Comparison of ENCODE assay signal across 1 cellular context in the genomic region with DNA sequence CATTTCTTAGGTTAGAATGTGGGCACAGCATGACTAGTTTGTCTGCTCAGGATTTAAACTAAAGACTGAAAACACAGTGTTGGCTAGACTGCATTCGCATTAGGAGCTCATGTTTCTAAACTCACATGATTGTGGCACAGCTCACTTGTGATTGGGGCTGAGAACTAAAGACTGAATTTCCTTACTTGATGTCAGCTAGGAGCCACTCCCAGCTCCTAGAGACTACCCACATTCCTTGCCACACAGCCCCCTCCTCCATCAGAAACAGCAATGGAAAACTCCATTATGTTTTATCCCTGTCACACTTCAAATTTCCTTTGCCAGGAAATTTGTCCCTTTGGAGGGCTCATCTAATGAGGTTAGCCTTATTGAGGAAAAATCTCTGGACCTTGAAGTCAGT.
TF ChIP-seq lines count a peak whose summit lies in the region.

No MANE protein-coding gene starts in this region.

TF ChIP-seq in WTC11, 78 proteins besides CTCF, POLR2A, EP300 and RAD21 (continued from another document):
- no peak for TF ChIP-seq IRF2 (CRISPR knock-in tag; IDR thresholded peaks at IDR 0.05; ENCODE audit: borderline replicate concordance, low read depth)
- TF ChIP-seq CREM (CRISPR knock-in tag; IDR thresholded peaks at IDR 0.05): no peak
- TF ChIP-seq NFATC4 (CRISPR knock-in tag; IDR thresholded peaks at IDR 0.05): no peak
- no peak for TF ChIP-seq PREB (CRISPR knock-in tag; IDR thresholded peaks at IDR 0.05; ENCODE audit: borderline replicate concordance)
- no peak for TF ChIP-seq RORB (CRISPR knock-in tag; IDR thresholded peaks at IDR 0.05)
- no peak for TF ChIP-seq CREB1 (CRISPR knock-in tag; IDR thresholded peaks at IDR 0.05)
- TF ChIP-seq, protein P1, sequence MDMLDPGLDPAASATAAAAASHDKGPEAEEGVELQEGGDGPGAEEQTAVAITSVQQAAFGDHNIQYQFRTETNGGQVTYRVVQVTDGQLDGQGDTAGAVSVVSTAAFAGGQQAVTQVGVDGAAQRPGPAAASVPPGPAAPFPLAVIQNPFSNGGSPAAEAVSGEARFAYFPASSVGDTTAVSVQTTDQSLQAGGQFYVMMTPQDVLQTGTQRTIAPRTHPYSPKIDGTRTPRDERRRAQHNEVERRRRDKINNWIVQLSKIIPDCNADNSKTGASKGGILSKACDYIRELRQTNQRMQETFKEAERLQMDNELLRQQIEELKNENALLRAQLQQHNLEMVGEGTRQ (CRISPR knock-in tag; IDR thresholded peaks at IDR 0.05): no peak
- TF ChIP-seq NFE2L1 (CRISPR knock-in tag; IDR thresholded peaks at IDR 0.05): no peak
- TF ChIP-seq SMAD4 (CRISPR knock-in tag; IDR thresholded peaks at IDR 0.05): no peak
- TF ChIP-seq NR3C1 (CRISPR knock-in tag; conservative IDR thresholded peaks at IDR 0.05; ENCODE audit: low read depth): no peak
- TF ChIP-seq ZNF317 (CRISPR knock-in tag; IDR thresholded peaks at IDR 0.05; ENCODE audit: borderline replicate concordance, low read depth): no peak
- TF ChIP-seq, protein P2, sequence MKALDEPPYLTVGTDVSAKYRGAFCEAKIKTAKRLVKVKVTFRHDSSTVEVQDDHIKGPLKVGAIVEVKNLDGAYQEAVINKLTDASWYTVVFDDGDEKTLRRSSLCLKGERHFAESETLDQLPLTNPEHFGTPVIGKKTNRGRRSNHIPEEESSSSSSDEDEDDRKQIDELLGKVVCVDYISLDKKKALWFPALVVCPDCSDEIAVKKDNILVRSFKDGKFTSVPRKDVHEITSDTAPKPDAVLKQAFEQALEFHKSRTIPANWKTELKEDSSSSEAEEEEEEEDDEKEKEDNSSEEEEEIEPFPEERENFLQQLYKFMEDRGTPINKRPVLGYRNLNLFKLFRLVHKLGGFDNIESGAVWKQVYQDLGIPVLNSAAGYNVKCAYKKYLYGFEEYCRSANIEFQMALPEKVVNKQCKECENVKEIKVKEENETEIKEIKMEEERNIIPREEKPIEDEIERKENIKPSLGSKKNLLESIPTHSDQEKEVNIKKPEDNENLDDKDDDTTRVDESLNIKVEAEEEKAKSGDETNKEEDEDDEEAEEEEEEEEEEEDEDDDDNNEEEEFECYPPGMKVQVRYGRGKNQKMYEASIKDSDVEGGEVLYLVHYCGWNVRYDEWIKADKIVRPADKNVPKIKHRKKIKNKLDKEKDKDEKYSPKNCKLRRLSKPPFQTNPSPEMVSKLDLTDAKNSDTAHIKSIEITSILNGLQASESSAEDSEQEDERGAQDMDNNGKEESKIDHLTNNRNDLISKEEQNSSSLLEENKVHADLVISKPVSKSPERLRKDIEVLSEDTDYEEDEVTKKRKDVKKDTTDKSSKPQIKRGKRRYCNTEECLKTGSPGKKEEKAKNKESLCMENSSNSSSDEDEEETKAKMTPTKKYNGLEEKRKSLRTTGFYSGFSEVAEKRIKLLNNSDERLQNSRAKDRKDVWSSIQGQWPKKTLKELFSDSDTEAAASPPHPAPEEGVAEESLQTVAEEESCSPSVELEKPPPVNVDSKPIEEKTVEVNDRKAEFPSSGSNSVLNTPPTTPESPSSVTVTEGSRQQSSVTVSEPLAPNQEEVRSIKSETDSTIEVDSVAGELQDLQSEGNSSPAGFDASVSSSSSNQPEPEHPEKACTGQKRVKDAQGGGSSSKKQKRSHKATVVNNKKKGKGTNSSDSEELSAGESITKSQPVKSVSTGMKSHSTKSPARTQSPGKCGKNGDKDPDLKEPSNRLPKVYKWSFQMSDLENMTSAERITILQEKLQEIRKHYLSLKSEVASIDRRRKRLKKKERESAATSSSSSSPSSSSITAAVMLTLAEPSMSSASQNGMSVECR (CRISPR knock-in tag; IDR thresholded peaks at IDR 0.05; ENCODE audit: borderline replicate concordance): no peak
- no peak for TF ChIP-seq AFF4 (CRISPR knock-in tag; IDR thresholded peaks at IDR 0.05; ENCODE audit: borderline replicate concordance)
- TF ChIP-seq ZNF219 (CRISPR knock-in tag; IDR thresholded peaks at IDR 0.05; ENCODE audit: borderline replicate concordance): no peak
- no peak for TF ChIP-seq ZNF232 (CRISPR knock-in tag; IDR thresholded peaks at IDR 0.05)
- TF ChIP-seq E2F5 (CRISPR knock-in tag; IDR thresholded peaks at IDR 0.05): no peak
